ENCODE assay signal across 19 cellular contexts in the genomic region with DNA sequence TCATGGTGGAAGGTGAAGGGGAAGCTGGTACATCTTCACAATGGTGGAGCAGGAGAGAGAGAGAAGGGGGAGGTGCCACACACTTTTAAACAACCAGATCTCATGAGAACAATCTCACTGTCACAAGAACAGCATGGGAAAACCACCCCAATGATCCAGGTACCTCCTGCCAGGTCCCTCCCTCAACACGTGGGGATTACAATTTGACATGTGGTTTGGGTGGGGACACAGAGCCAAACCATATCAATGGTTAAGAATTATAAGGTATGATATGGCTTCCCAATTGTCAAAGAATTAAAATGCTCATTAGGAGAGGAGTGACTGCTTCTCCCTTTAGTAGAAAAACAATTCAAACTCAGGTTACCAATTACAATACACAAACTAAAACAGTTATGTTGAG.
"Had no signal": no experiment of that assay in that cellular context is flagged by ENCODE, and none has a peak within 500 bp of the region (broad histone marks: within the 10 kb centered on the region; RNA-seq: fewer than 3 reads in every experiment).

No MANE protein-coding gene starts in this region.

- H3K9me3 ChIP-seq: heart left ventricle, left lung, suprapubic skin had no signal

- ATAC-seq: activated naive CD8-positive, alpha-beta T cell treated with anti-CD3 and anti-CD28 coated beads, Interleukin-2, amount 50 U/mL, for 24 hours; naive thymus-derived CD4-positive, alpha-beta T cell had no signal

- FAIRE-seq: endometrium, frontal cortex had no signal

- H3K4me3 ChIP-seq: heart left ventricle, left lung, suprapubic skin had no signal

- H3K27me3 ChIP-seq: heart left ventricle, left lung, suprapubic skin had no signal

- H3K27ac ChIP-seq: left lung, suprapubic skin had no signal

- DNase-seq: activated CD4-positive, alpha-beta T cell treated with anti-CD3 and anti-CD28 coated beads for 1 hour; activated CD8-positive, alpha-beta memory T cell treated with anti-CD3 and anti-CD28 coated beads for 24 hours; activated CD8-positive, alpha-beta memory T cell treated with anti-CD3 and anti-CD28 coated beads, Interleukin-2, amount 50 U/mL, for 48 hours; activated effector memory CD4-positive, alpha-beta T cell treated with Interleukin-2 at 50 U/mL for 16 hours; activated naive CD4-positive, alpha-beta T cell treated with anti-CD3 and anti-CD28 coated beads, Interleukin-2, amount 10 ng/mL, durations not matched to agents 7 days and 5 days; activated naive CD8-positive, alpha-beta T cell treated with anti-CD3 and anti-CD28 coated beads, Interleukin-2, amount 50 U/mL, for 24 hours; activated T-cell treated with anti-CD3 and anti-CD28 coated beads, Interleukin-2, amount 50 U/mL, for 48 hours; anterior cingulate cortex; cerebellar nuclear complex; cortex of kidney; heart left ventricle; kidney; left lung; naive thymus-derived CD4-positive, alpha-beta T cell; T-helper 1 cell; T1000 had no signal
